Comparison of ENCODE assay signal across 8 cellular contexts in the genomic region with DNA sequence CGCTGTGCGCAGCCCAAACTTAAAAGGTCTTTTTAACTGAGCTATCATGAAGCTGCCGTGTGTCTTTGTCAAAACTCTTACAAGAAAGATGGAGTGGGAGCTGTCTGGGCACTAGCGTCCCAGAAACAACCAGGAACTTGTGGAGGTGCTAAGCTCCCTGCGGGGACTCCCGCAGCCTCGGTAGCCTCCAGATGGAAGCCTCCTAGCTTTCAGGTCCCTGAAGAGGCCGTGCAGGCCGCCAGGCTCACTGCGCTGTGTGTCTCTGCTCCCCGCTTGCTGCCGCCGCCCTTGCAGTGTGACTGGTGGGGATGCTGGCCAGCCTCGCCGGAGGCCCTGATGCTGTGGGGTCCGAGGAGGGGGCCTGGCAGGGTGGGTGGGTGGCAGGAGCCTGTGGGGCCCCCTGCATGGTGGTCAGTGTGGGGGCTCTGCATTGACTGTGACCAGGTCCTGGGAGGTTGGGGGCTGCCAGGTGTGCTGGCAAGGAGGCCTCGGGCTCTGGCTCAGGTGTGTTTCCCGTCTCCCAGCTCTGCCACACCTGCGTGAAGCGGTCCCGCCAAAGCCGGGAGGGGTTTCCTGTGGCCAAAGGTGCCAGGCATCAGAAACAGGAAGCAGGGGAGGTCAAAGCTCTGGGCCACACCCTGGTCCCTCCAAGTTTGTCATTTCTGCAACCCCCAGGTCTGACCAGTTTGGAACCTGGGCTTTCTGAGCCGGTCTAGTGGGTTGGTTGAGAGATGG. TPM values are rescaled to one million over a fixed set of nuclear protein-coding genes. Genes with fewer than 3 reads are reported as not detected.
DNase-seq lines count a peak whose midpoint lies in the region; ATAC-seq and TF ChIP-seq lines count a peak whose summit lies in the region.

No MANE protein-coding gene starts in this region.

- H3K4me3 ChIP-seq in HFF-Myc (replicated peaks; ENCODE audit: low read depth, low read length) (peak overlapping the region; percentile 82), suprapubic skin (peak overlapping the region; percentile 63)

- TF ChIP-seq EP300 in suprapubic skin (IDR thresholded peaks at IDR 0.05): no peak

- DNase-seq in HFF-Myc (ENCODE audit: extremely low read depth, low read depth) (no peak), amniotic epithelial cell (ENCODE audit: low read depth) (peak; percentile 24), iris pigment epithelial cell (ENCODE audit: low read depth) (peak; percentile 29), suprapubic skin (ENCODE audit: low spot score in 2 of 2) (no peak), putamen (ENCODE audit: low spot score) (no peak), iPS-NIHi11 (ENCODE audit: low spot score) (no peak)

- no peaks in the 10 kb centered on the region for H3K9me3 ChIP-seq in suprapubic skin

- no peak for TF ChIP-seq CTCF in 22Rv1 (IDR thresholded peaks at IDR 0.05)
- TF ChIP-seq CTCF in HFF-Myc (IDR thresholded peaks at IDR 0.05; ENCODE audit: low read depth, low read length, missing control alignments): no peak
- TF ChIP-seq CTCF in suprapubic skin (IDR thresholded peaks at IDR 0.05): no peak

- TF ChIP-seq POLR2A in suprapubic skin (IDR thresholded peaks at IDR 0.05): no peak

- peaks cover 83% of the 10 kb centered on the region for H3K4me1 ChIP-seq in suprapubic skin

- H3K36me3 ChIP-seq in suprapubic skin: no peaks in the 10 kb centered on the region

- no peaks in the 10 kb centered on the region for H3K27me3 ChIP-seq in suprapubic skin

- 17% methylated on average over 7 of the region's 23 CpGs for WGBS in suprapubic skin

- H3K27ac ChIP-seq in 22Rv1: peak overlapping the region; percentile 80
- no peak overlapping the region for H3K27ac ChIP-seq in suprapubic skin

- no peak for ATAC-seq in GM18909 (IDR thresholded peaks at IDR 0.05; ENCODE audit: poor library complexity, unreplicated experiment)

RNA-seq across cellular contexts. Expression of a gene that starts 1.2 kb away (rescaled TPM):
- 10 to 100 TPM; 35.7 to 78.2 (median 39.1) TPM for total RNA-seq in suprapubic skin

RNA-seq across cellular contexts. Expression of a gene that starts 13.9 kb away (rescaled TPM):
- 10 to 100 TPM; 27.4 to 66.1 (median 36.1) TPM for total RNA-seq in suprapubic skin

RNA-seq across cellular contexts. Expression of a gene that starts 16.4 kb away (rescaled TPM):
- total RNA-seq in suprapubic skin: 1 to 10 TPM; 1.2 to 2.8 (median 2.2) TPM

RNA-seq across cellular contexts. Expression of a gene that starts 57.9 kb away (rescaled TPM):
- total RNA-seq in suprapubic skin: 100 to 1,000 TPM in 1 of 4 donors, 10 to 100 TPM in 3; 43.0 to 113 (median 69.7) TPM

Comparison
In these comparisons a context has a peak if more than half of its experiments do, and no peak if none do; other contexts are left out.
1. DNase-seq: peak in amniotic epithelial cell (single experiment) and iris pigment epithelial cell (single experiment); none in HFF-Myc (single experiment), suprapubic skin (0 of 2), putamen (single experiment) and iPS-NIHi11 (single experiment).